8 cellular contexts compared by ENCODE assay signal in genomic region chr4:88284378-88285234, GRCh38. TPM values are rescaled to one million over a fixed set of nuclear protein-coding genes. Genes with fewer than 3 reads are reported as not detected.
DNase-seq lines count a peak whose midpoint lies in the region; ATAC-seq and TF ChIP-seq lines count a peak whose summit lies in the region.

Gene PPM1K, minus strand, starts transcription at chr4:88284561. Its CDS starts 5,978 bp downstream, at chr4:88278583.

- no peaks in the 10 kb centered on the region for H3K9me3 Mint-ChIP-seq in activated naive CD4-positive, alpha-beta T cell treated with anti-CD3 and anti-CD28 coated beads, Interleukin-2, amount 50 U/mL, for 72 hours

- CTCF ChIA-PET in GM10248 (lab: Yijun Ruan, JAX): interaction anchor here (0.9 to 3.2 kb wide), 13 partner anchors 9 to 251 kb away, joined by 3 to 10 read pairs (median 5); partner anchors contain the start of gene HERC5

- POLR2A ChIA-PET in GM10248 (lab: Yijun Ruan, JAX): interaction anchor here (0.6 to 1.9 kb wide), 5 partner anchors 36 to 846 kb away, joined by 4 to 6 read pairs (median 6); partner anchors contain the start of genes HERC5 and PYURF

- H3K27ac ChIP-seq in temporal lobe (ENCODE audit: low read depth, low read length): peak within 1 kb of the TSS; percentile 99

- peaks cover 26 to 34% of the 10 kb centered on the region in 2 donors for H3K36me3 Mint-ChIP-seq in activated naive CD4-positive, alpha-beta T cell treated with anti-CD3 and anti-CD28 coated beads, Interleukin-2, amount 50 U/mL, for 72 hours

- DNase-seq in GM10248 (ENCODE audit: extremely low spot score) (peak; percentile 94), NCI-H1092 treated with DMSO at 0.1 percent for 48 hours (lab: John Stamatoyannopoulos, UW) (peak; percentile 95), SKM-1 (lab: John Stamatoyannopoulos, UW; ENCODE audit: unreplicated experiment) (peak; percentile 97), glomerular endothelial cell (ENCODE audit: extremely low read depth, low read depth, low spot score) (peak; percentile 78), occipital lobe (lab: John Stamatoyannopoulos, UW) (peak; percentile 99)
- DNase-seq in activated naive CD4-positive, alpha-beta T cell treated with anti-CD3 and anti-CD28 coated beads, Interleukin-2, amount 50 U/mL, for 72 hours (ENCODE audit: low spot score in 2 of 2): peak; percentile 98 to 100

- TF ChIP-seq CTCF in GM10248 (IDR thresholded peaks at IDR 0.05; ENCODE audit: control extremely low read depth, extremely low read depth, low read depth, missing control alignments): no peak

- peak; percentile 87 for ATAC-seq in HG02610 (IDR thresholded peaks at IDR 0.05; ENCODE audit: unreplicated experiment)
- peak; percentile 92 to 93 for ATAC-seq in activated naive CD4-positive, alpha-beta T cell treated with anti-CD3 and anti-CD28 coated beads, Interleukin-2, amount 50 U/mL, for 72 hours

- H3K27ac Mint-ChIP-seq in activated naive CD4-positive, alpha-beta T cell treated with anti-CD3 and anti-CD28 coated beads, Interleukin-2, amount 50 U/mL, for 72 hours: peak within 1 kb of the TSS; percentile 99 to 100

RNA-seq across cellular contexts. Expression of gene PPM1K, which starts in this region (rescaled TPM):
- 10 to 100 TPM; 48.4 to 55.8 TPM for total RNA-seq in activated naive CD4-positive, alpha-beta T cell treated with anti-CD3 and anti-CD28 coated beads, Interleukin-2, amount 50 U/mL, for 72 hours
- 5.8 and 11.5 TPM in 2 replicates for total RNA-seq in glomerular endothelial cell
- total RNA-seq in occipital lobe: 125 TPM
- 86.1 TPM for total RNA-seq in temporal lobe

Comparison
In these comparisons a context has a peak if more than half of its experiments do, and no peak if none do; other contexts are left out.
1. Peak in every context shown above with its lines: DNase-seq, ATAC-seq and H3K27ac ChIP-seq.